ENCODE assay signal across 8 cellular contexts in genomic region chr7:29921404-29922010, GRCh38.
DNase-seq lines count a peak whose midpoint lies in the region; ATAC-seq and TF ChIP-seq lines count a peak whose summit lies in the region.

No MANE protein-coding gene starts in this region.

- H3K4me1 ChIP-seq in CD8-positive, alpha-beta T cell (ENCODE audit: insufficient read depth, low read length), result no peaks in the 10 kb centered on the region

- no peaks in the 10 kb centered on the region for H3K4me1 Mint-ChIP-seq in CD8-positive, alpha-beta T cell (ENCODE audit: low read depth)

- H3K27me3 ChIP-seq in CD8-positive, alpha-beta T cell (ENCODE audit: insufficient read depth, low read length), result no peaks in the 10 kb centered on the region
- H3K27me3 ChIP-seq in WERI-Rb-1 (ENCODE audit: insufficient read depth, low read depth, severe bottlenecking), result no peaks in the 10 kb centered on the region

- H3K27ac ChIP-seq in CD8-positive, alpha-beta T cell (ENCODE audit: low read depth, low read length), result no peak overlapping the region
- no peak overlapping the region for H3K27ac ChIP-seq in WERI-Rb-1

- H3K27ac Mint-ChIP-seq in CD8-positive, alpha-beta T cell, result no peak overlapping the region

- CTCF ChIA-PET in CD8-positive, alpha-beta T cell (lab: Charles Lee), result interaction anchor here (0.8 to 4.9 kb wide), 18 partner anchors 8 to 1000 kb away, joined by 3 to 29 read pairs (median 5); partner anchors contain the start of gene PLEKHA8

- POLR2A ChIA-PET in CD8-positive, alpha-beta T cell (lab: Charles Lee), result interaction anchor here (0.7 kb wide), 1 partner anchor 39 kb away, joined by 3 read pairs; no protein-coding TSS in a partner anchor

- no peak overlapping the region for H3K4me3 Mint-ChIP-seq in CD8-positive, alpha-beta T cell

- H3K9me3 Mint-ChIP-seq in CD8-positive, alpha-beta T cell, result no peaks in the 10 kb centered on the region

- H3K9me3 ChIP-seq in CD8-positive, alpha-beta T cell (ENCODE audit: low read length), result no peaks in the 10 kb centered on the region
- H3K9me3 ChIP-seq in WERI-Rb-1 (ENCODE audit: severe bottlenecking), result no peaks in the 10 kb centered on the region

- H3K36me3 ChIP-seq in CD8-positive, alpha-beta T cell (ENCODE audit: insufficient read depth, low read length), result no peaks in the 10 kb centered on the region
- H3K36me3 ChIP-seq in WERI-Rb-1, result peaks cover 10% of the 10 kb centered on the region

- TF ChIP-seq CTCF in CD8-positive, alpha-beta T cell (IDR thresholded peaks at IDR 0.05), result peak; percentile 90
- TF ChIP-seq CTCF in WERI-Rb-1 (IDR thresholded peaks at IDR 0.05; ENCODE audit: low read depth, low read length), result peak; percentile 84

- peak; percentile 92 for ATAC-seq in CD8-positive, alpha-beta T cell
- ATAC-seq in GM19023 (IDR thresholded peaks at IDR 0.05; ENCODE audit: unreplicated experiment) (peak; percentile 84), HG03108 (IDR thresholded peaks at IDR 0.05; ENCODE audit: unreplicated experiment) (peak; percentile 87)

- DNase-seq in CD8-positive, alpha-beta T cell, result peak in 6 of 7 experiments; percentile 6 to 55 (median 35)
- peak; percentile 44 for DNase-seq in NCI-H2107 treated with DMSO at 0.1 percent for 48 hours (lab: John Stamatoyannopoulos, UW; ENCODE audit: unreplicated experiment)
- peak; percentile 71 for DNase-seq in WERI-Rb-1
- DNase-seq in dermis microvascular lymphatic vessel endothelial cell (ENCODE audit: low read depth in 2 of 2), result peak; percentile 30 to 71
- DNase-seq in medulla oblongata (ENCODE audit: extremely low spot score), result peak; percentile 80
- peak; percentile 79 for DNase-seq in superior temporal gyrus (ENCODE audit: extremely low spot score)

- intact Hi-C loops in CD8-positive, alpha-beta T cell (cut with DNase I, micrococcal nuclease), result loop anchor here (1.0 to 10.0 kb wide), 5 partner anchors 141 to 999 kb away; no protein-coding TSS in a partner anchor

- no peaks in the 10 kb centered on the region for H3K27me3 Mint-ChIP-seq in CD8-positive, alpha-beta T cell (ENCODE audit: low read depth)

- peaks cover 22% of the 10 kb centered on the region for H3K36me3 Mint-ChIP-seq in CD8-positive, alpha-beta T cell

- H3K4me3 ChIP-seq in CD8-positive, alpha-beta T cell (ENCODE audit: low read depth, low read length), result no peak overlapping the region
- H3K4me3 ChIP-seq in WERI-Rb-1 (ENCODE audit: low read depth, low read length), result no peak overlapping the region
